ENCODE assay signal across 1 cellular context in the genomic region with DNA sequence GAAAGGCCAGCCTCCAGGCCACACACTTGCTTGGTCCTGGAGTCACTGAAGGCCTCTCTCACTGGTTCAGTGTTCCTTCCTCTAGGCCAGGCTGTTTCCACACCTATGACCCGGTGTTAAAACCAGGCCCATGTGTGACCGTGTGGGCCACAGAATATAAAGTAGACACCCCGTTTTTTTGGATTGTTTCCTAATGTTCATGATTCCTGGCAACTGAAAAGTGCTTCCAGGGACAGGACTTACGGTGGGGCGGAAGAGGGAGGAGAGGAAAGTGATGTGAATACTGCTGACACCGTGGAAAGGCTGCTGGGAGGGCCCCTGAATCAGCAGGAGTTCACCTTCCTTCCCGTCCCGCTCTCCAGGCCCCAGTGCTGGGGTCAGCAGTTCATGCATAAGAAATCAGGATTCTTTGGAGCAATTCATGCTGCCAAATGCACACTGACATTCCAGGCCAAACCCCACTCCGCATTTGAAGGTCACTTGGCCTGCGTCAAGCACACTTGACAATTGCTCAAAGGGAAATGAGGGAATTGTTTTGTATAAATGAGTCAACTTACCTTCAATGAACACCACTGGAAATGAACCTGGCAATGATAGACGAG.
TF ChIP-seq lines count a peak whose summit lies in the region.

No MANE protein-coding gene starts in this region.

TF ChIP-seq in liver, 16 proteins besides CTCF, POLR2A, EP300 and RAD21 (continued from another document):
- TF ChIP-seq HNF4G (IDR thresholded peaks at IDR 0.05) (no peak), REST (IDR thresholded peaks at IDR 0.05) (peak; percentile 60), TAF1 (conservative IDR thresholded peaks at IDR 0.05) (no peak), SP1 (IDR thresholded peaks at IDR 0.05) (peak; percentile 54)
